In genomic region chr20:21027569-21027968, GRCh38 we compare ENCODE assay signal across 8 cellular contexts.
A peak's percentile ranks its signal among the peaks of the same experiment; 100 is the strongest.
DNase-seq lines count a peak whose midpoint lies in the region; ATAC-seq and TF ChIP-seq lines count a peak whose summit lies in the region.
"Had no signal": no experiment of that assay in that cellular context is flagged by ENCODE, and none has a peak within 500 bp of the region (broad histone marks: within the 10 kb centered on the region; RNA-seq: fewer than 3 reads in every experiment).

No MANE protein-coding gene starts in this region.

- CTCF ChIA-PET in HEK293 (lab: Yijun Ruan, JAX): interaction anchor here (1.0 kb wide), 2 partner anchors 11 to 44 kb away, joined by 3 to 5 read pairs; no protein-coding TSS in a partner anchor

- TF ChIP-seq CTCF in HEK293 (tag by site-specific recombination; IDR thresholded peaks at IDR 0.05): no peak
- TF ChIP-seq CTCF in mucosa of descending colon (IDR thresholded peaks at IDR 0.05): no peak

- POLR2A ChIA-PET in HEK293 (lab: Yijun Ruan, JAX): no interaction called here

- no peaks in the 10 kb centered on the region for H3K4me1 ChIP-seq in HEK293 (ENCODE audit: control insufficient read depth, insufficient read depth, low read length)
- no peaks in the 10 kb centered on the region for H3K4me1 ChIP-seq in mucosa of descending colon (ENCODE audit: low read depth)

- no peak for ATAC-seq in GM21528 (IDR thresholded peaks at IDR 0.05; ENCODE audit: low FRiP score, unreplicated experiment)
- ATAC-seq in mucosa of descending colon: no peak

- peak; percentile 2 for DNase-seq in DMS53 treated with DMSO at 0.1 percent for 48 hours (lab: John Stamatoyannopoulos, UW; ENCODE audit: unreplicated experiment)
- peak; percentile 77 for DNase-seq in RKO (ENCODE audit: low spot score)
- peak; percentile 76 for DNase-seq in iPS-NIHi7 (ENCODE audit: extremely low spot score)
- DNase-seq in DMS153 (lab: John Stamatoyannopoulos, UW): no peak
- no peak for DNase-seq in mucosa of descending colon
- DNase-seq: anterior cingulate cortex had no signal

- H3K4me3 ChIP-seq in HEK293 (ENCODE audit: low read depth, low read length) (no peak overlapping the region), mucosa of descending colon (no peak overlapping the region)

- H3K36me3 ChIP-seq in HEK293 (ENCODE audit: control insufficient read depth in 2 of 2, insufficient read depth in 1 of 2, low read length in 2 of 2) (no peaks in the 10 kb centered on the region), mucosa of descending colon (ENCODE audit: low read depth) (no peaks in the 10 kb centered on the region)

- H3K9me3 ChIP-seq in HEK293 (ENCODE audit: control insufficient read depth, insufficient read depth, low read depth, low read length): no peaks in the 10 kb centered on the region
- H3K9me3 ChIP-seq in mucosa of descending colon: no peaks in the 10 kb centered on the region

- H3K27ac ChIP-seq in HEK293 (ENCODE audit: extremely low read depth, low read depth, low read length): no peak overlapping the region

- intact Hi-C loops in mucosa of descending colon (cut with DNase I, micrococcal nuclease): no loop called here

TF ChIP-seq in HEK293, 187 proteins besides CTCF, POLR2A, EP300 and RAD21:
- TF ChIP-seq PRDM10 (tag by site-specific recombination; IDR thresholded peaks at IDR 0.05) (peak; percentile 37; the same call in 1 of the 2 replicates), ZNF26 (tag by site-specific recombination; IDR thresholded peaks at IDR 0.05) (no peak), OSR2 (tag by site-specific recombination; IDR thresholded peaks at IDR 0.05) (no peak)

Comparison
In these comparisons a context has a peak if more than half of its experiments do, and no peak if none do; other contexts are left out.
1. DNase-seq: peak in DMS53 treated with DMSO at 0.1 percent for 48 hours (single experiment), RKO (single experiment) and iPS-NIHi7 (single experiment); none in DMS153 (single experiment) and mucosa of descending colon (0 of 3).